10 cellular contexts compared by ENCODE assay signal in the genomic region with DNA sequence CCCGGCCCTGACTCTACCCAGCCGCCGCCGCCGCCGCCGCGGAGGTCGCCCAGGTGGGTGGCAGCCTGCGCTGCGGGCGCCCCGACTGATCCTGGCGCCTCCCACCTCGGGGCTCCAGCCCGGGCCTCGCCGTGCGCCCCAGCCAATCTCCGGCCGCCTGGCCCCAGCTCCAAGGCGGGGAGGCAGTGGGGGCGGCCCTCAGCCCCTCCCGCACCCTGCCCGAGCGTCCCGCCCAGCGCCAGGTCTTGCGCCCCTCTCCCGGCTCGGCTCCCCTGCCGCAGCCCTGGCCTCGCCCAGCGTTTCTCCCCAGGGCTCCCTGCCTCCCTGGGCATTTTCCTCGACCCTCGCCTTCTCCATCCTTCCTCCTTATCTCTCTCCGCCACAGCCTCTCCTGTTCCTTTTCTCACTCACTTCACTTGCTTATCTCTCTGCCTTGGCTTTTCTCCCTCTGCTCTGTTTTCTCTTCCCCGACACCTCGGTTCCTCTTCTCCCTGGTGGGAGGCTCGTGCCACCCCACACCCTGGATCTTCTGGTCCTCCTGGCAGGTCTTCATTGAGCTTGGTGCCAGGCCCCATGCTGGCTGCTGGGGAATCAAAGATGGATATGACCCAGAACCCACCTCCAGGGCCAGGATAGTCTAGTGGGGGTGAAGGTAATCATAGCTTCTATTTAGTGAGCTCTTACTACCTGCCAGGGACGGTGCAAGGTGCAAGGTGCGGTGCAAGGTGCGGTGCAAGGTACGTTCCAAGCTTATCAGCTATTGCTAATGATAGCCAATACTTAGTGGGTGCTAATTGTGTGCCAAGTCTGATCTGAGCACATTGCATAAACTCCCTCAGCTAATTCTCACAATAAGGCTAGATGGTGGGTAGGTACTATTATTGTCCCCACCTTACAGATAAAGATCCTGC. TPM values are rescaled to one million over a fixed set of nuclear protein-coding genes. Genes with fewer than 3 reads are reported as not detected.
A peak's percentile ranks its signal among the peaks of the same experiment; 100 is the strongest.
DNase-seq lines count a peak whose midpoint lies in the region; ATAC-seq and TF ChIP-seq lines count a peak whose summit lies in the region.
"Had no signal": no experiment of that assay in that cellular context is flagged by ENCODE, and none has a peak within 500 bp of the region (broad histone marks: within the 10 kb centered on the region; RNA-seq: fewer than 3 reads in every experiment).

A gene with protein sequence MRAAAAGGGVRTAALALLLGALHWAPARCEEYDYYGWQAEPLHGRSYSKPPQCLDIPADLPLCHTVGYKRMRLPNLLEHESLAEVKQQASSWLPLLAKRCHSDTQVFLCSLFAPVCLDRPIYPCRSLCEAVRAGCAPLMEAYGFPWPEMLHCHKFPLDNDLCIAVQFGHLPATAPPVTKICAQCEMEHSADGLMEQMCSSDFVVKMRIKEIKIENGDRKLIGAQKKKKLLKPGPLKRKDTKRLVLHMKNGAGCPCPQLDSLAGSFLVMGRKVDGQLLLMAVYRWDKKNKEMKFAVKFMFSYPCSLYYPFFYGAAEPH (minus strand): TSS at position 87 of the 911 bp plus-strand sequence. CDS start 166 bp downstream, outside the sequence.

- H3K9me3 ChIP-seq in AG04450 (ENCODE audit: control insufficient read depth, insufficient read depth, low read length) = no peaks in the 10 kb centered on the region
- no peaks in the 10 kb centered on the region for H3K9me3 ChIP-seq in HUES6 (ENCODE audit: control insufficient read depth, insufficient read depth, low read depth, low read length)

- H3K9ac ChIP-seq in HUES6 (ENCODE audit: low read length) = peak within 1 kb of the TSS; percentile 28

- POLR2A ChIA-PET in AG04450 (lab: Yijun Ruan, JAX) = no interaction called here

- H3K27me3 ChIP-seq in AG04450 (ENCODE audit: control insufficient read depth, insufficient read depth, low read length) (peaks cover 44% of the 10 kb centered on the region), HUES6 (ENCODE audit: control insufficient read depth, insufficient read depth, low read length) (peaks cover 64% of the 10 kb centered on the region)

- peaks cover 19% of the 10 kb centered on the region for H3K4me1 ChIP-seq in HUES6 (ENCODE audit: control insufficient read depth, insufficient read depth, low read length)

- H3K27me3 Mint-ChIP-seq in endothelial cell (ENCODE audit: unreplicated experiment) (peaks cover 25% of the 10 kb centered on the region), naive B cell (peaks cover 26 to 60% (median 46%) of the 10 kb centered on the region in 3 donors)

- DNase-seq in AG04450 (ENCODE audit: low read depth, low spot score) (no peak), endothelial cell (ENCODE audit: low spot score) (no peak), naive B cell (no peak), NCI-H1105 (lab: John Stamatoyannopoulos, UW) (no peak)
- DNase-seq: activated CD4-positive, alpha-beta T cell treated with anti-CD3 and anti-CD28 coated beads for 4 hours; NCI-H1436 treated with DMSO at 0.1 percent for 48 hours had no signal

- H3K36me3 ChIP-seq in HUES6 (ENCODE audit: control insufficient read depth, insufficient read depth, low read length) = no peaks in the 10 kb centered on the region

- CTCF ChIA-PET in AG04450 (lab: Charles Lee) = interaction anchor here (1.5 kb wide), 1 partner anchor 20 kb away, joined by 5 read pairs; no protein-coding TSS in a partner anchor

- ATAC-seq in naive B cell (ENCODE audit: low read depth in 2 of 2) (no peak), GM19455 (IDR thresholded peaks at IDR 0.05; ENCODE audit: unreplicated experiment) (no peak), HG03045 (IDR thresholded peaks at IDR 0.05; ENCODE audit: unreplicated experiment) (no peak), GM21367 (IDR thresholded peaks at IDR 0.05; ENCODE audit: unreplicated experiment) (no peak)

- peak within 1 kb of the TSS; percentile 1 for H3K27ac Mint-ChIP-seq in endothelial cell (ENCODE audit: unreplicated experiment)
- peak within 1 kb of the TSS in 1 of 6 donors; percentile 49 for H3K27ac Mint-ChIP-seq in naive B cell

- H3K4me3 Mint-ChIP-seq in endothelial cell (ENCODE audit: unreplicated experiment) (peak within 1 kb of the TSS; percentile 89), naive B cell (peak within 1 kb of the TSS in 7 of 8 donors; percentile 13 to 80 (median 65))

- H3K36me3 Mint-ChIP-seq in endothelial cell (ENCODE audit: low read depth, unreplicated experiment) (peaks cover 6% of the 10 kb centered on the region), naive B cell (peaks cover 0 to 10% of the 10 kb centered on the region in 2 donors)

- H3K9me3 Mint-ChIP-seq in endothelial cell (ENCODE audit: unreplicated experiment) (no peaks in the 10 kb centered on the region), naive B cell (no peaks in the 10 kb centered on the region)

- H3K4me1 Mint-ChIP-seq in endothelial cell (ENCODE audit: unreplicated experiment) = peaks cover 7% of the 10 kb centered on the region
- H3K4me1 Mint-ChIP-seq in naive B cell = peaks cover 19 to 21% (median 20%) of the 10 kb centered on the region in 3 donors

- H3K27ac ChIP-seq in AG04450 (ENCODE audit: low read depth, low read length) (no peak within 1 kb of the TSS), HUES6 (ENCODE audit: low read depth, low read length) (no peak within 1 kb of the TSS)

- no peak for TF ChIP-seq CTCF in AG04450 (IDR thresholded peaks at IDR 0.05; ENCODE audit: low read depth, low read length)
- no peak for TF ChIP-seq CTCF in endothelial cell (IDR thresholded peaks at IDR 0.05; ENCODE audit: unreplicated experiment)

- H3K4me3 ChIP-seq in AG04450 (ENCODE audit: low read depth, low read length) = 0 out of 2 replicates have a peak within 1 kb of the TSS, but pooled peaks have one; percentile 17
- peak within 1 kb of the TSS; percentile 61 for H3K4me3 ChIP-seq in HUES6 (ENCODE audit: low read depth, low read length)

RNA-seq across cellular contexts. Expression of the gene that starts here (rescaled TPM):
- polyA plus RNA-seq in AG04450 (2011; rRNA removed) = not detected in 2 replicates
- not detected in 2 replicates for polyA minus RNA-seq in AG04450 (2011; rRNA and poly(A)+ RNA removed)
- 3.5 TPM for total RNA-seq in endothelial cell (ENCODE audit: unreplicated experiment)
- polyA plus RNA-seq in naive B cell (ENCODE audit: low read depth in 6 of 6) = not detected
